In the genomic region with DNA sequence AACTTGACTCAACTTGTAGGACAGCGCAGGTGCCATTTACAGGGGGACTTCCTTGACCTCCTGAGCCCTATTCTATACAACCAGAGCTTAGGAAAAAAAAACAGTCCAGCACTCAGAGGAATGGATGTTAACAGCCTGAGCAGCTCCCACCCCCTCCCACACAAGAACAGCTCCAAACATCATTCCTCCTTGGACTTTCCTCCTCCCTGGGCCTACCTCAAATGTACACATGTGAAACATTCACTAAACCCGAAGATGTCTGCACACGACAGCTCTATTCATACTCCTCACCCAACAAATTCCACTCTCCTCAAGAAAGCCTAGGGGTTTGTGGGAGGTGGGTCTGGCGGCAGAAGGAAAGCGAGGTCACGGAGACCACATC, we compare ENCODE assay signal across 8 cellular contexts. TPM values are rescaled to one million over a fixed set of nuclear protein-coding genes. Genes with fewer than 3 reads are reported as not detected.
A peak's percentile ranks its signal among the peaks of the same experiment; 100 is the strongest.
DNase-seq lines count a peak whose midpoint lies in the region; ATAC-seq and TF ChIP-seq lines count a peak whose summit lies in the region.

No MANE protein-coding gene starts in this region.

- no peak for DNase-seq in GM23248
- DNase-seq in glutamatergic neuron = no peak
- DNase-seq in NCI-H2107 (lab: John Stamatoyannopoulos, UW) = no peak
- DNase-seq in iPS-NIHi7 (ENCODE audit: extremely low spot score) = no peak

- peaks cover 22% of the 10 kb centered on the region for H3K4me1 Mint-ChIP-seq in glutamatergic neuron (ENCODE audit: low read depth, unreplicated experiment)

- peaks cover 35% of the 10 kb centered on the region for H3F3A ChIP-seq in GM23248 (ENCODE audit: insufficient read depth)

- H3K36me3 Mint-ChIP-seq in glutamatergic neuron (ENCODE audit: unreplicated experiment) = no peaks in the 10 kb centered on the region

- WGBS in GM23248 (ENCODE audit: low coverage in 1 of 2, low lambda C conversion rate in 2 of 2, missing lambda C conversion rate in 2 of 2), 2 experiments = 16 to 17% methylated on average over 6 of the region's 6 CpGs

- 0 out of 2 replicates have a peak, but pooled peaks cover 5% of the 10 kb centered on the region for H4K20me1 ChIP-seq in GM23248 (ENCODE audit: insufficient read depth)

- H3K79me2 ChIP-seq in GM23248 (ENCODE audit: insufficient read depth) = peaks cover 62% of the 10 kb centered on the region

- in situ Hi-C loops in GM23248 (cut with MboI) = no loop called here

- H3K9me3 ChIP-seq in GM23248 (ENCODE audit: low read depth) (no peaks in the 10 kb centered on the region), skeletal muscle tissue (ENCODE audit: control insufficient read depth in 3 of 3, low read length in 3 of 3) (no peaks in the 10 kb centered on the region)

- peaks cover 21% of the 10 kb centered on the region for H3K4me1 ChIP-seq in GM23248 (ENCODE audit: insufficient read depth)
- H3K4me1 ChIP-seq in skeletal muscle tissue (ENCODE audit: control insufficient read depth in 3 of 3, insufficient read depth in 3 of 3, low read length in 3 of 3) = peaks cover 28 to 36% (median 28%) of the 10 kb centered on the region in 3 donors

- H3K27me3 Mint-ChIP-seq in glutamatergic neuron (ENCODE audit: unreplicated experiment) = peaks cover 10% of the 10 kb centered on the region

- peak overlapping the region; percentile 98 for H3K4me3 Mint-ChIP-seq in glutamatergic neuron (ENCODE audit: unreplicated experiment)

- H3K4me3 ChIP-seq in GM23248 (peak overlapping the region; percentile 89), WI38 (ENCODE audit: low read depth, low read length) (peak overlapping the region; percentile 85), skeletal muscle tissue (ENCODE audit: low read length in 3 of 3) (peak overlapping the region; percentile 93 to 99 (median 94))

- ATAC-seq in GM21423 (IDR thresholded peaks at IDR 0.05; ENCODE audit: unreplicated experiment) (no peak), HG02678 (IDR thresholded peaks at IDR 0.05; ENCODE audit: unreplicated experiment) (no peak)

- no peak for TF ChIP-seq CTCF in WI38 (IDR thresholded peaks at IDR 0.05; ENCODE audit: low read depth, low read length)
- no peak for TF ChIP-seq CTCF in glutamatergic neuron (IDR thresholded peaks at IDR 0.05; ENCODE audit: partially characterized antibody, unreplicated experiment)

- peak overlapping the region; percentile 82 for H3K4me2 ChIP-seq in GM23248 (ENCODE audit: unreplicated experiment)

- peaks cover 15% of the 10 kb centered on the region for H3K36me3 ChIP-seq in GM23248 (ENCODE audit: low read depth)
- peaks cover 16 to 25% (median 21%) of the 10 kb centered on the region in 3 donors for H3K36me3 ChIP-seq in skeletal muscle tissue (ENCODE audit: control insufficient read depth in 3 of 3, insufficient read depth in 3 of 3, low read length in 3 of 3)

- peaks cover 6% of the 10 kb centered on the region for H3K9me3 Mint-ChIP-seq in glutamatergic neuron (ENCODE audit: unreplicated experiment)

- H3K27ac ChIP-seq in GM23248 (peak overlapping the region; percentile 75), skeletal muscle tissue (ENCODE audit: low read depth, low read length) (peak overlapping the region; percentile 84)

- H3K9me2 ChIP-seq in GM23248 (ENCODE audit: insufficient read depth) = no peaks in the 10 kb centered on the region

- H3K9ac ChIP-seq in GM23248 = peak overlapping the region; percentile 87
- peak overlapping the region; percentile 83 to 94 (median 89) for H3K9ac ChIP-seq in skeletal muscle tissue (ENCODE audit: low read depth in 1 of 3, low read length in 3 of 3)

- H3K27me3 ChIP-seq in GM23248 (replicated peaks; ENCODE audit: insufficient read depth) (no peaks in the 10 kb centered on the region), skeletal muscle tissue (ENCODE audit: control insufficient read depth in 3 of 3, insufficient read depth in 3 of 3, low read length in 3 of 3) (no peaks in the 10 kb centered on the region)

- H3K27ac Mint-ChIP-seq in glutamatergic neuron (ENCODE audit: unreplicated experiment) = peak overlapping the region; percentile 84

- H2AFZ ChIP-seq in GM23248 = peak overlapping the region; percentile 97

RNA-seq across cellular contexts. Expression of a gene that starts 0.5 kb away (rescaled TPM):
- 8.4 and 9.5 TPM in 2 replicates for total RNA-seq in GM23248 (2014; rRNA removed; shearing (Covaris generic))
- polyA plus RNA-seq in GM23248 (2016; fragmentation: Nextera tagmentation; extraction: Ambion mirVana) = 4.2 and 4.6 TPM in 2 replicates
- total RNA-seq in glutamatergic neuron (ENCODE audit: unreplicated experiment) (15.8 TPM), skeletal muscle tissue (4.7 TPM)

RNA-seq across cellular contexts. Expression of a gene that starts 6.0 kb away (rescaled TPM):
- total RNA-seq in GM23248 (2014; rRNA removed; shearing (Covaris generic)) = 150 and 244 TPM in 2 replicates
- 535 and 552 TPM in 2 replicates for polyA plus RNA-seq in GM23248 (2016; fragmentation: Nextera tagmentation; extraction: Ambion mirVana)
- 154 TPM for total RNA-seq in glutamatergic neuron (ENCODE audit: unreplicated experiment)
- 157 TPM for total RNA-seq in skeletal muscle tissue

RNA-seq across cellular contexts. Expression of a gene that starts 6.1 kb away (rescaled TPM):
- total RNA-seq in GM23248 (2014; rRNA removed; shearing (Covaris generic)) = 10.1 and 10.6 TPM in 2 replicates
- polyA plus RNA-seq in GM23248 (2016; fragmentation: Nextera tagmentation; extraction: Ambion mirVana) = 14.0 and 14.9 TPM in 2 replicates
- 15.3 TPM for total RNA-seq in glutamatergic neuron (ENCODE audit: unreplicated experiment)
- 9.9 TPM for total RNA-seq in skeletal muscle tissue

RNA-seq across cellular contexts. Expression of a gene that starts 16.1 kb away (rescaled TPM):
- 5.5 and 8.0 TPM in 2 replicates for total RNA-seq in GM23248 (2014; rRNA removed; shearing (Covaris generic))
- 3.3 and 4.9 TPM in 2 replicates for polyA plus RNA-seq in GM23248 (2016; fragmentation: Nextera tagmentation; extraction: Ambion mirVana)
- total RNA-seq in glutamatergic neuron (ENCODE audit: unreplicated experiment) = 195 TPM
- total RNA-seq in skeletal muscle tissue = 11.5 TPM

RNA-seq across cellular contexts. Expression of a gene that starts 57.9 kb away (rescaled TPM):
- total RNA-seq in GM23248 (2014; rRNA removed; shearing (Covaris generic)) = 153 and 154 TPM in 2 replicates
- polyA plus RNA-seq in GM23248 (2016; fragmentation: Nextera tagmentation; extraction: Ambion mirVana) = 215 and 223 TPM in 2 replicates
- total RNA-seq in glutamatergic neuron (ENCODE audit: unreplicated experiment) = 261 TPM
- 32.4 TPM for total RNA-seq in skeletal muscle tissue
